ENCODE assay signal across 8 cellular contexts in genomic region chr7:157432957-157433576, GRCh38.
DNase-seq lines count a peak whose midpoint lies in the region; ATAC-seq and TF ChIP-seq lines count a peak whose summit lies in the region.

No MANE protein-coding gene starts in this region.

- intact Hi-C loops in left ventricle myocardium inferior (cut with micrococcal nuclease) (no loop called here), gastrocnemius medialis (cut with DNase I; ENCODE audit: low total_unique reads) (no loop called here)

- ATAC-seq in gastrocnemius medialis (peak; percentile 37 to 56), HG02885 (IDR thresholded peaks at IDR 0.05; ENCODE audit: poor library complexity, unreplicated experiment) (no peak)

- H3K27ac ChIP-seq in left ventricle myocardium inferior (replicated peaks) (no peak overlapping the region), gastrocnemius medialis (no peak overlapping the region)

- TF ChIP-seq CTCF in left ventricle myocardium inferior (IDR thresholded peaks at IDR 0.05; ENCODE audit: borderline replicate concordance) (peak; percentile 78), gastrocnemius medialis (IDR thresholded peaks at IDR 0.05 in 4 of 5, conservative IDR thresholded peaks at IDR 0.05 in 1 of 5) (peak; percentile 22 to 62 (median 51))

- DNase-seq in ELR (ENCODE audit: low read depth) (peak; percentile 53), HuH-7 (ENCODE audit: low spot score) (peak; percentile 71), SK-MEL-5 (ENCODE audit: low read depth, low spot score) (peak; percentile 70), left ventricle myocardium inferior (no peak), gastrocnemius medialis (no peak), MG63 (no peak)

- H3K36me3 ChIP-seq in left ventricle myocardium inferior = no peaks in the 10 kb centered on the region
- H3K36me3 ChIP-seq in gastrocnemius medialis = no peaks in the 10 kb centered on the region
- no peaks in the 10 kb centered on the region for H3K36me3 ChIP-seq in MG63

- H3K36me3 Mint-ChIP-seq in activated naive CD8-positive, alpha-beta T cell = no peaks in the 10 kb centered on the region

- H3K4me3 ChIP-seq in left ventricle myocardium inferior = peak overlapping the region; percentile 49
- no peak overlapping the region for H3K4me3 ChIP-seq in gastrocnemius medialis
- H3K4me3 ChIP-seq in MG63 = no peak overlapping the region

- H3K27me3 Mint-ChIP-seq in activated naive CD8-positive, alpha-beta T cell = no peaks in the 10 kb centered on the region

- peak overlapping the region; percentile 12 for H3K4me3 Mint-ChIP-seq in activated naive CD8-positive, alpha-beta T cell

- H3K9me3 ChIP-seq in left ventricle myocardium inferior (replicated peaks) (no peaks in the 10 kb centered on the region), gastrocnemius medialis (no peaks in the 10 kb centered on the region), MG63 (no peaks in the 10 kb centered on the region)

- H3K4me1 Mint-ChIP-seq in activated naive CD8-positive, alpha-beta T cell (ENCODE audit: low read depth) = peaks cover 12% of the 10 kb centered on the region

- no peak for TF ChIP-seq POLR2A in gastrocnemius medialis (IDR thresholded peaks at IDR 0.05)

- H3K4me1 ChIP-seq in left ventricle myocardium inferior = peaks cover 10% of the 10 kb centered on the region
- no peaks in the 10 kb centered on the region for H3K4me1 ChIP-seq in gastrocnemius medialis

- H3K27ac Mint-ChIP-seq in activated naive CD8-positive, alpha-beta T cell = no peak overlapping the region

- in situ Hi-C loops in SK-MEL-5 (cut with HindIII; ENCODE audit: low pct_unique_long_range_greater_than_20kb, low sequenced_read_pairs) = no loop called here
- in situ Hi-C loops in gastrocnemius medialis (cut with MboI; ENCODE audit: low sequenced_read_pairs in 4 of 4) = no loop called here

- no peaks in the 10 kb centered on the region for H3K27me3 ChIP-seq in left ventricle myocardium inferior (ENCODE audit: low read depth)
- no peaks in the 10 kb centered on the region for H3K27me3 ChIP-seq in gastrocnemius medialis
- H3K27me3 ChIP-seq in MG63 = no peaks in the 10 kb centered on the region

- H3K9me3 Mint-ChIP-seq in activated naive CD8-positive, alpha-beta T cell (ENCODE audit: low read depth) = no peaks in the 10 kb centered on the region

Comparison
In these comparisons a context has a peak if more than half of its experiments do, and no peak if none do; other contexts are left out.
1. DNase-seq: peak in ELR (single experiment), HuH-7 (single experiment) and SK-MEL-5 (single experiment); none in left ventricle myocardium inferior (single experiment), gastrocnemius medialis (0 of 2) and MG63 (single experiment).